Comparison of ENCODE assay signal across 20 cellular contexts in genomic region chr10:4359003-4359402, GRCh38.
DNase-seq lines count a peak whose midpoint lies in the region; ATAC-seq and TF ChIP-seq lines count a peak whose summit lies in the region.
"Had no signal": no experiment of that assay in that cellular context is flagged by ENCODE, and none has a peak within 500 bp of the region (broad histone marks: within the 10 kb centered on the region; RNA-seq: fewer than 3 reads in every experiment).

No MANE protein-coding gene starts in this region.

- H3K9me3 Mint-ChIP-seq in activated CD8-positive, alpha-beta T cell treated with anti-CD3 and anti-CD28 coated beads, Interleukin-2, amount 10 ng/mL, durations not matched to agents 7 days and 5 days (ENCODE audit: insufficient read depth) = no peaks in the 10 kb centered on the region

- H3K4me3 Mint-ChIP-seq in activated CD8-positive, alpha-beta T cell treated with anti-CD3 and anti-CD28 coated beads, Interleukin-2, amount 10 ng/mL, durations not matched to agents 7 days and 5 days = no peak overlapping the region
- H3K4me3 Mint-ChIP-seq: CD14-positive monocyte; naive thymus-derived CD4-positive, alpha-beta T cell had no signal

- POLR2A ChIA-PET in activated CD8-positive, alpha-beta T cell treated with anti-CD3 and anti-CD28 coated beads, Interleukin-2, amount 10 ng/mL, durations not matched to agents 7 days and 5 days (lab: Charles Lee) = no interaction called here

- H3K9me3 ChIP-seq in adipocyte (ENCODE audit: control insufficient read depth, low read length) = no peaks in the 10 kb centered on the region
- H3K9me3 ChIP-seq: body of pancreas, psoas muscle, SJCRH30, stomach, vagina had no signal

- H3K36me3 Mint-ChIP-seq in activated CD8-positive, alpha-beta T cell treated with anti-CD3 and anti-CD28 coated beads, Interleukin-2, amount 10 ng/mL, durations not matched to agents 7 days and 5 days (ENCODE audit: low read depth) = no peaks in the 10 kb centered on the region
- H3K36me3 Mint-ChIP-seq: CD14-positive monocyte; naive thymus-derived CD4-positive, alpha-beta T cell had no signal

- H3K4me1 ChIP-seq in adipocyte (ENCODE audit: control insufficient read depth, insufficient read depth, low read length) = peaks cover 25% of the 10 kb centered on the region
- H3K4me1 ChIP-seq: SJCRH30 had no signal

- intact Hi-C loops in sciatic nerve (cut with DNase I) = no loop called here

- H3K4me1 Mint-ChIP-seq in activated CD8-positive, alpha-beta T cell treated with anti-CD3 and anti-CD28 coated beads, Interleukin-2, amount 10 ng/mL, durations not matched to agents 7 days and 5 days (ENCODE audit: low read depth) = peaks cover under 1% of the 10 kb centered on the region
- H3K4me1 Mint-ChIP-seq: CD14-positive monocyte; naive thymus-derived CD4-positive, alpha-beta T cell had no signal

- H3K27me3 ChIP-seq in adipocyte (replicated peaks; ENCODE audit: control insufficient read depth, insufficient read depth, low read length) = no peaks in the 10 kb centered on the region
- H3K27me3 ChIP-seq: foreskin keratinocyte, SJCRH30, stomach, vagina had no signal

- peak; percentile 23 for DNase-seq in NCI-H510A treated with DMSO at 0.1 percent for 48 hours (lab: John Stamatoyannopoulos, UW)
- DNase-seq in NCI-H510A (lab: John Stamatoyannopoulos, UW) = no peak
- DNase-seq in adipocyte (ENCODE audit: low read depth) = no peak
- DNase-seq in fibroblast of pulmonary artery (ENCODE audit: low read depth) = peak; percentile 29
- DNase-seq in sciatic nerve (ENCODE audit: low spot score) = no peak
- no peak for DNase-seq in cerebellar cortex (ENCODE audit: low spot score)
- no peak for DNase-seq in NCI-H2227 (lab: John Stamatoyannopoulos, UW; ENCODE audit: unreplicated experiment)
- no peak for DNase-seq in activated CD8-positive, alpha-beta T cell treated with anti-CD3 and anti-CD28 coated beads, Interleukin-2, amount 10 ng/mL, durations not matched to agents 7 days and 5 days
- DNase-seq: activated gamma-delta T cell; body of pancreas; DMS53; foreskin keratinocyte; naive thymus-derived CD4-positive, alpha-beta T cell; psoas muscle; SJCRH30; stomach had no signal

- no peak overlapping the region for H3K9ac ChIP-seq in adipocyte (ENCODE audit: low read length)

- CTCF ChIA-PET in activated CD8-positive, alpha-beta T cell treated with anti-CD3 and anti-CD28 coated beads, Interleukin-2, amount 10 ng/mL, durations not matched to agents 7 days and 5 days (lab: Charles Lee) = no interaction called here

- no peaks in the 10 kb centered on the region for H3K36me3 ChIP-seq in adipocyte (ENCODE audit: control insufficient read depth, insufficient read depth, low read length, severe bottlenecking)
- H3K36me3 ChIP-seq: SJCRH30, stomach, vagina had no signal

- H3K27ac Mint-ChIP-seq in activated CD8-positive, alpha-beta T cell treated with anti-CD3 and anti-CD28 coated beads, Interleukin-2, amount 10 ng/mL, durations not matched to agents 7 days and 5 days = no peak overlapping the region
- H3K27ac Mint-ChIP-seq: CD14-positive monocyte; naive thymus-derived CD4-positive, alpha-beta T cell had no signal

- H3K4me3 ChIP-seq in adipocyte (ENCODE audit: low read length) (peak overlapping the region; percentile 49), fibroblast of pulmonary artery (replicated peaks; ENCODE audit: low read depth, low read length) (no peak overlapping the region)
- H3K4me3 ChIP-seq: body of pancreas, lung, psoas muscle, SJCRH30, stomach, vagina had no signal

- peaks cover 32% of the 10 kb centered on the region for H3K27me3 Mint-ChIP-seq in activated CD8-positive, alpha-beta T cell treated with anti-CD3 and anti-CD28 coated beads, Interleukin-2, amount 10 ng/mL, durations not matched to agents 7 days and 5 days (ENCODE audit: low read depth)

- peak; percentile 84 for ATAC-seq in sciatic nerve
- no peak for ATAC-seq in activated CD8-positive, alpha-beta T cell treated with anti-CD3 and anti-CD28 coated beads, Interleukin-2, amount 10 ng/mL, durations not matched to agents 7 days and 5 days
- ATAC-seq: activated CD4-positive, CD25-positive, alpha-beta regulatory T cell treated with anti-CD3 and anti-CD28 coated beads, Interleukin-2, amount 50 U/mL, for 24 hours; body of pancreas; foreskin keratinocyte; naive thymus-derived CD4-positive, alpha-beta T cell had no signal

- no peak for TF ChIP-seq CTCF in fibroblast of pulmonary artery (IDR thresholded peaks at IDR 0.05; ENCODE audit: low read length, missing control alignments)

Comparison
In these comparisons a context has a peak if more than half of its experiments do, and no peak if none do; other contexts are left out.
1. DNase-seq: peak in NCI-H510A treated with DMSO at 0.1 percent for 48 hours (single experiment) and fibroblast of pulmonary artery (single experiment); none in NCI-H510A (single experiment), adipocyte (single experiment), sciatic nerve (single experiment), cerebellar cortex (single experiment), NCI-H2227 (single experiment) and activated CD8-positive, alpha-beta T cell treated with anti-CD3 and anti-CD28 coated beads, Interleukin-2, amount 10 ng/mL, durations not matched to agents 7 days and 5 days (single experiment).